In genomic region chr10:3904419-3904975, GRCh38 we compare ENCODE assay signal across 28 cellular contexts.
DNase-seq lines count a peak whose midpoint lies in the region; ATAC-seq and TF ChIP-seq lines count a peak whose summit lies in the region.
"Had no signal": no experiment of that assay in that cellular context is flagged by ENCODE, and none has a peak within 500 bp of the region (broad histone marks: within the 10 kb centered on the region; RNA-seq: fewer than 3 reads in every experiment).

No MANE protein-coding gene starts in this region.

- no peak for TF ChIP-seq CTCF in activated CD8-positive, alpha-beta T cell treated with anti-CD3 and anti-CD28 coated beads for 36 hours (IDR thresholded peaks at IDR 0.05)

- H3K36me3 ChIP-seq in effector memory CD4-positive, alpha-beta T cell (ENCODE audit: control insufficient read depth, insufficient read depth, low read length), result no peaks in the 10 kb centered on the region
- H3K36me3 ChIP-seq: Peyer's patch, right lobe of liver had no signal

- TF ChIP-seq POLR2A in erythroblast (IDR thresholded peaks at IDR 0.05; ENCODE audit: low read length), result no peak

- CTCF ChIA-PET in activated CD8-positive, alpha-beta T cell treated with anti-CD3 and anti-CD28 coated beads for 36 hours (lab: Charles Lee), result no interaction called here
- CTCF ChIA-PET in activated CD8-positive, alpha-beta T cell treated with anti-CD3 and anti-CD28 coated beads, Interleukin-2, amount 10 ng/mL, durations not matched to agents 7 days and 5 days (lab: Charles Lee), result no interaction called here

- peaks cover 16% of the 10 kb centered on the region for H3K4me1 ChIP-seq in effector memory CD4-positive, alpha-beta T cell (ENCODE audit: control insufficient read depth, insufficient read depth, low read length, poor library complexity, severe bottlenecking)
- H3K4me1 ChIP-seq: right lobe of liver, testis had no signal

- H3K27me3 Mint-ChIP-seq in activated CD8-positive, alpha-beta T cell treated with anti-CD3 and anti-CD28 coated beads for 36 hours, result no peaks in the 10 kb centered on the region
- H3K27me3 Mint-ChIP-seq in activated CD8-positive, alpha-beta T cell treated with anti-CD3 and anti-CD28 coated beads, Interleukin-2, amount 10 ng/mL, durations not matched to agents 7 days and 5 days (ENCODE audit: low read depth), result no peaks in the 10 kb centered on the region
- H3K27me3 Mint-ChIP-seq in dendritic cell treated with granulocyte-macrophage colony-stimulating factor and Interleukin-4, amounts not matched to agents 40 ng/mL and 50 ng/mL, for 4 days, result peaks cover 3% of the 10 kb centered on the region
- no peaks in the 10 kb centered on the region for H3K27me3 Mint-ChIP-seq in activated T-cell treated with anti-CD3 and anti-CD28 coated beads, Interleukin-2, amount 50 U/mL, for 24 hours
- H3K27me3 Mint-ChIP-seq: effector memory CD8-positive, alpha-beta T cell; progenitor cell of endocrine pancreas had no signal

- H3K4me3 Mint-ChIP-seq in activated CD8-positive, alpha-beta T cell treated with anti-CD3 and anti-CD28 coated beads for 36 hours, result no peak overlapping the region
- no peak overlapping the region for H3K4me3 Mint-ChIP-seq in activated CD8-positive, alpha-beta T cell treated with anti-CD3 and anti-CD28 coated beads, Interleukin-2, amount 10 ng/mL, durations not matched to agents 7 days and 5 days
- no peak overlapping the region for H3K4me3 Mint-ChIP-seq in dendritic cell treated with granulocyte-macrophage colony-stimulating factor and Interleukin-4, amounts not matched to agents 40 ng/mL and 50 ng/mL, for 4 days
- no peak overlapping the region for H3K4me3 Mint-ChIP-seq in stimulated activated effector memory CD8-positive, alpha-beta T cell treated with anti-CD3 and anti-CD28 coated beads, Interleukin-12 subunit alpha, Interleukin-12 subunit beta, amount 100 ng/mL, for 72 hours
- no peak overlapping the region for H3K4me3 Mint-ChIP-seq in activated T-cell treated with anti-CD3 and anti-CD28 coated beads, Interleukin-2, amount 50 U/mL, for 24 hours
- H3K4me3 Mint-ChIP-seq: activated T-cell treated with anti-CD3 and anti-CD28 coated beads, Interleukin-2, amount 50 U/mL, for 4 hours; effector memory CD8-positive, alpha-beta T cell had no signal

- no peaks in the 10 kb centered on the region for H3K27me3 ChIP-seq in effector memory CD4-positive, alpha-beta T cell (replicated peaks; ENCODE audit: control insufficient read depth, insufficient read depth, low read length, poor library complexity, severe bottlenecking)
- H3K27me3 ChIP-seq: foreskin keratinocyte, Peyer's patch, right lobe of liver, testis had no signal

- intact Hi-C loops in activated CD8-positive, alpha-beta T cell treated with anti-CD3 and anti-CD28 coated beads for 36 hours (cut with micrococcal nuclease), result no loop called here
- intact Hi-C loops in dendritic cell treated with granulocyte-macrophage colony-stimulating factor and Interleukin-4, amounts not matched to agents 40 ng/mL and 50 ng/mL, for 4 days (cut with micrococcal nuclease), result no loop called here

- H3K27ac ChIP-seq in effector memory CD4-positive, alpha-beta T cell (ENCODE audit: insufficient read depth, low read length, poor library complexity, severe bottlenecking), result no peak overlapping the region
- H3K27ac ChIP-seq: A549, foreskin keratinocyte, Peyer's patch, right lobe of liver, testis had no signal

- DNase-seq in activated CD8-positive, alpha-beta T cell treated with anti-CD3 and anti-CD28 coated beads for 36 hours, result no peak
- no peak for DNase-seq in activated CD8-positive, alpha-beta T cell treated with anti-CD3 and anti-CD28 coated beads, Interleukin-2, amount 10 ng/mL, durations not matched to agents 7 days and 5 days
- DNase-seq in OCI-M1 (lab: John Stamatoyannopoulos, UW) (peak; percentile 18), erythroblast (lab: John Stamatoyannopoulos, UW) (no peak)
- DNase-seq in stimulated activated effector memory CD8-positive, alpha-beta T cell treated with anti-CD3 and anti-CD28 coated beads, Interleukin-12 subunit alpha, Interleukin-12 subunit beta, amount 100 ng/mL, for 72 hours (ENCODE audit: low spot score in 2 of 2), result no peak
- DNase-seq in activated T-cell treated with anti-CD3 and anti-CD28 coated beads, Interleukin-2, amount 50 U/mL, for 24 hours, result no peak
- no peak for DNase-seq in effector memory CD4-positive, alpha-beta T cell
- DNase-seq: activated T-cell treated with anti-CD3 and anti-CD28 coated beads, Interleukin-2, amount 50 U/mL, for 4 hours; DMS153; effector memory CD8-positive, alpha-beta T cell; foreskin keratinocyte; kidney glomerular epithelial cell; NCI-H1930; NCI-H2227 treated with DMSO at 0.1 percent for 48 hours; NCI-H69; Peyer's patch; right lobe of liver; SHP77 treated with DMSO at 0.1 percent for 48 hours; stimulated activated CD4-positive, alpha-beta T cell treated with anti-CD3 and anti-CD28 coated beads, Interleukin-12 subunit alpha, Interleukin-12 subunit beta, amount 100 ng/mL, for 4 hours; stimulated activated CD4-positive, alpha-beta T cell treated with anti-CD3 and anti-CD28 coated beads, Interleukin-4, amount 100 ng/mL, for 1 hour; stimulated activated naive CD4-positive, alpha-beta T cell; SW 1271; testis had no signal

- no peaks in the 10 kb centered on the region for H3K9me3 ChIP-seq in effector memory CD4-positive, alpha-beta T cell (ENCODE audit: control insufficient read depth, low read length)
- H3K9me3 ChIP-seq: A549, Peyer's patch, right lobe of liver, testis had no signal

- no peak overlapping the region for H3K4me3 ChIP-seq in effector memory CD4-positive, alpha-beta T cell (ENCODE audit: insufficient read depth, low read depth, low read length, poor library complexity, severe bottlenecking)
- H3K4me3 ChIP-seq: A549, Peyer's patch, right lobe of liver, testis had no signal

- H3K36me3 Mint-ChIP-seq in activated CD8-positive, alpha-beta T cell treated with anti-CD3 and anti-CD28 coated beads for 36 hours (ENCODE audit: low read depth), result no peaks in the 10 kb centered on the region
- no peaks in the 10 kb centered on the region for H3K36me3 Mint-ChIP-seq in activated CD8-positive, alpha-beta T cell treated with anti-CD3 and anti-CD28 coated beads, Interleukin-2, amount 10 ng/mL, durations not matched to agents 7 days and 5 days (ENCODE audit: low read depth)
- H3K36me3 Mint-ChIP-seq in dendritic cell treated with granulocyte-macrophage colony-stimulating factor and Interleukin-4, amounts not matched to agents 40 ng/mL and 50 ng/mL, for 4 days (ENCODE audit: low read depth), result no peaks in the 10 kb centered on the region
- no peaks in the 10 kb centered on the region for H3K36me3 Mint-ChIP-seq in stimulated activated effector memory CD8-positive, alpha-beta T cell treated with anti-CD3 and anti-CD28 coated beads, Interleukin-12 subunit alpha, Interleukin-12 subunit beta, amount 100 ng/mL, for 72 hours
- H3K36me3 Mint-ChIP-seq in activated T-cell treated with anti-CD3 and anti-CD28 coated beads, Interleukin-2, amount 50 U/mL, for 24 hours (ENCODE audit: low read depth), result no peaks in the 10 kb centered on the region

- no peak for ATAC-seq in activated CD8-positive, alpha-beta T cell treated with anti-CD3 and anti-CD28 coated beads for 36 hours
- no peak for ATAC-seq in activated CD8-positive, alpha-beta T cell treated with anti-CD3 and anti-CD28 coated beads, Interleukin-2, amount 10 ng/mL, durations not matched to agents 7 days and 5 days
- ATAC-seq in stimulated activated effector memory CD8-positive, alpha-beta T cell treated with anti-CD3 and anti-CD28 coated beads, Interleukin-12 subunit alpha, Interleukin-12 subunit beta, amount 100 ng/mL, for 72 hours, result no peak
- ATAC-seq: A549; activated CD4-positive, CD25-positive, alpha-beta regulatory T cell treated with anti-CD3 and anti-CD28 coated beads, Interleukin-2, amount 50 U/mL, for 24 hours; activated T-cell treated with anti-CD3 and anti-CD28 coated beads, Interleukin-2, amount 50 U/mL, for 4 hours; effector memory CD8-positive, alpha-beta T cell; esophagus mucosa; foreskin keratinocyte; right lobe of liver had no signal

- H3K4me1 Mint-ChIP-seq in activated CD8-positive, alpha-beta T cell treated with anti-CD3 and anti-CD28 coated beads for 36 hours (ENCODE audit: low read depth), result peaks cover 23% of the 10 kb centered on the region
- peaks cover 22% of the 10 kb centered on the region for H3K4me1 Mint-ChIP-seq in activated CD8-positive, alpha-beta T cell treated with anti-CD3 and anti-CD28 coated beads, Interleukin-2, amount 10 ng/mL, durations not matched to agents 7 days and 5 days (ENCODE audit: low read depth)
- H3K4me1 Mint-ChIP-seq in dendritic cell treated with granulocyte-macrophage colony-stimulating factor and Interleukin-4, amounts not matched to agents 40 ng/mL and 50 ng/mL, for 4 days (ENCODE audit: low read depth), result peaks cover 26% of the 10 kb centered on the region
- H3K4me1 Mint-ChIP-seq in stimulated activated effector memory CD8-positive, alpha-beta T cell treated with anti-CD3 and anti-CD28 coated beads, Interleukin-12 subunit alpha, Interleukin-12 subunit beta, amount 100 ng/mL, for 72 hours, result peaks cover 38% of the 10 kb centered on the region
- peaks cover 28% of the 10 kb centered on the region for H3K4me1 Mint-ChIP-seq in activated T-cell treated with anti-CD3 and anti-CD28 coated beads, Interleukin-2, amount 50 U/mL, for 24 hours (ENCODE audit: low read depth)

- peaks cover 2% of the 10 kb centered on the region for H3K9me3 Mint-ChIP-seq in activated CD8-positive, alpha-beta T cell treated with anti-CD3 and anti-CD28 coated beads for 36 hours
- H3K9me3 Mint-ChIP-seq in activated CD8-positive, alpha-beta T cell treated with anti-CD3 and anti-CD28 coated beads, Interleukin-2, amount 10 ng/mL, durations not matched to agents 7 days and 5 days (ENCODE audit: insufficient read depth), result peaks cover 9% of the 10 kb centered on the region
- H3K9me3 Mint-ChIP-seq in dendritic cell treated with granulocyte-macrophage colony-stimulating factor and Interleukin-4, amounts not matched to agents 40 ng/mL and 50 ng/mL, for 4 days, result no peaks in the 10 kb centered on the region
- H3K9me3 Mint-ChIP-seq in stimulated activated effector memory CD8-positive, alpha-beta T cell treated with anti-CD3 and anti-CD28 coated beads, Interleukin-12 subunit alpha, Interleukin-12 subunit beta, amount 100 ng/mL, for 72 hours, result no peaks in the 10 kb centered on the region
- H3K9me3 Mint-ChIP-seq in activated T-cell treated with anti-CD3 and anti-CD28 coated beads, Interleukin-2, amount 50 U/mL, for 24 hours, result no peaks in the 10 kb centered on the region
- H3K9me3 Mint-ChIP-seq: activated T-cell treated with anti-CD3 and anti-CD28 coated beads, Interleukin-2, amount 50 U/mL, for 4 hours; effector memory CD8-positive, alpha-beta T cell had no signal

- POLR2A ChIA-PET in activated CD8-positive, alpha-beta T cell treated with anti-CD3 and anti-CD28 coated beads for 36 hours (lab: Charles Lee), result no interaction called here
- POLR2A ChIA-PET in activated CD8-positive, alpha-beta T cell treated with anti-CD3 and anti-CD28 coated beads, Interleukin-2, amount 10 ng/mL, durations not matched to agents 7 days and 5 days (lab: Charles Lee), result no interaction called here

- H3K27ac Mint-ChIP-seq in activated CD8-positive, alpha-beta T cell treated with anti-CD3 and anti-CD28 coated beads for 36 hours, result peak overlapping the region; percentile 1
- no peak overlapping the region for H3K27ac Mint-ChIP-seq in activated CD8-positive, alpha-beta T cell treated with anti-CD3 and anti-CD28 coated beads, Interleukin-2, amount 10 ng/mL, durations not matched to agents 7 days and 5 days
- H3K27ac Mint-ChIP-seq in dendritic cell treated with granulocyte-macrophage colony-stimulating factor and Interleukin-4, amounts not matched to agents 40 ng/mL and 50 ng/mL, for 4 days, result peak overlapping the region; percentile 18
- H3K27ac Mint-ChIP-seq in stimulated activated effector memory CD8-positive, alpha-beta T cell treated with anti-CD3 and anti-CD28 coated beads, Interleukin-12 subunit alpha, Interleukin-12 subunit beta, amount 100 ng/mL, for 72 hours, result peak overlapping the region; percentile 67
- no peak overlapping the region for H3K27ac Mint-ChIP-seq in activated T-cell treated with anti-CD3 and anti-CD28 coated beads, Interleukin-2, amount 50 U/mL, for 24 hours
- H3K27ac Mint-ChIP-seq: progenitor cell of endocrine pancreas had no signal

Comparison
In these comparisons a context has a peak if more than half of its experiments do, and no peak if none do; other contexts are left out.
1. H3K27ac Mint-ChIP-seq: peak in activated CD8-positive, alpha-beta T cell treated with anti-CD3 and anti-CD28 coated beads for 36 hours (single experiment), dendritic cell treated with granulocyte-macrophage colony-stimulating factor and Interleukin-4, amounts not matched to agents 40 ng/mL and 50 ng/mL, for 4 days (single experiment) and stimulated activated effector memory CD8-positive, alpha-beta T cell treated with anti-CD3 and anti-CD28 coated beads, Interleukin-12 subunit alpha, Interleukin-12 subunit beta, amount 100 ng/mL, for 72 hours (single experiment); none in activated CD8-positive, alpha-beta T cell treated with anti-CD3 and anti-CD28 coated beads, Interleukin-2, amount 10 ng/mL, durations not matched to agents 7 days and 5 days (single experiment) and activated T-cell treated with anti-CD3 and anti-CD28 coated beads, Interleukin-2, amount 50 U/mL, for 24 hours (single experiment).